ENCODE assay signal across 1 cellular context in the genomic region with DNA sequence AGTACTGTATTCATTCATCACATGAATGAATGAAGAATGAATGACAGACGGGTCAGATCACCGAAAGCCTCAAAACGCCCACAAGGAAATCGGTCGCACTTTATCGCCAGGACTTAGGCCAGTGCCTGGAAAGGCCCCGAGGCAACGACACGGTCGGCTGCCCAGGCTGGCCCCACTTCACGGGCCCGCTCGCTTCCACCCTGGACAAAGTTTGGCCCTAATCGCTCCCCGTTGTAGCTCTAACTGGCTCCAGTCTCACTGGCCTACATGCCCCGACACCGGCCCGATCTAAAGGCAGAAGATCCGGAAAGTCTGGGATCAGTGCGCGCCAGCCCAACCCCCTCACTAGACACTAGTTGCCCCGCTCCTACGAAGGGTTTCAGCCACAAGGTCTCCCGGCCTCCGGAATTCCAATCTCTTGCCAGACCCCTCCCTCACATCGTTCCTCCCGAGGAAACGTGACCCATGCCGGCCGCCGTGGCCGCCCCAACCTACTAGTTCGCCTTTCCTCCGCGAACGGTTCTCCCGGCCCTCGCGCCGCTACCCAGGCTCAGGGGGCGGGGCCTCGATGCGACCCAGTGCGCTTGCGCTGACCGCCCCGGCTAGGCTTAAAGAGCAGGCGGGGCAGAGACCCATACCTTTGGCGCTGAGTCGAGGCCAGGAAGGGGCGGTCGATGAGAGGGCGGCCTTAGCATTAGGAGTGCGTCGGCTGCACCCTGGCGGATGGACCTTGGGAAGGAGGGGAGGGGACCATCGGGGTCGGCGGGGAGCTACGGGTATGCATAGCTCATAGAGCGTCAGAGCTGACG.
A peak's percentile ranks its signal among the peaks of the same experiment; 100 is the strongest.
TF ChIP-seq lines count a peak whose summit lies in the region.

A gene (minus strand): TSS at position 575 of the 809 bp plus-strand sequence. CDS start 3,954 bp downstream, outside the sequence.
A gene (plus strand): TSS at position 637 of the 809 bp plus-strand sequence. CDS start 22,138 bp downstream, outside the sequence.

TF ChIP-seq in HepG2, 621 proteins besides CTCF, POLR2A, EP300 and RAD21 (continued from another document and continues in another):
- TF ChIP-seq ZNF883 (CRISPR knock-in tag; IDR thresholded peaks at IDR 0.05; ENCODE audit: not compliant biosample characterization), result peak; percentile 99
- peak; percentile 99 for TF ChIP-seq ZNF589 (CRISPR knock-in tag; conservative IDR thresholded peaks at IDR 0.05)
- TF ChIP-seq SIX4 (CRISPR knock-in tag; IDR thresholded peaks at IDR 0.05), result peak; percentile 65; the same call in 1 of the 2 replicates
- TF ChIP-seq, protein P1, sequence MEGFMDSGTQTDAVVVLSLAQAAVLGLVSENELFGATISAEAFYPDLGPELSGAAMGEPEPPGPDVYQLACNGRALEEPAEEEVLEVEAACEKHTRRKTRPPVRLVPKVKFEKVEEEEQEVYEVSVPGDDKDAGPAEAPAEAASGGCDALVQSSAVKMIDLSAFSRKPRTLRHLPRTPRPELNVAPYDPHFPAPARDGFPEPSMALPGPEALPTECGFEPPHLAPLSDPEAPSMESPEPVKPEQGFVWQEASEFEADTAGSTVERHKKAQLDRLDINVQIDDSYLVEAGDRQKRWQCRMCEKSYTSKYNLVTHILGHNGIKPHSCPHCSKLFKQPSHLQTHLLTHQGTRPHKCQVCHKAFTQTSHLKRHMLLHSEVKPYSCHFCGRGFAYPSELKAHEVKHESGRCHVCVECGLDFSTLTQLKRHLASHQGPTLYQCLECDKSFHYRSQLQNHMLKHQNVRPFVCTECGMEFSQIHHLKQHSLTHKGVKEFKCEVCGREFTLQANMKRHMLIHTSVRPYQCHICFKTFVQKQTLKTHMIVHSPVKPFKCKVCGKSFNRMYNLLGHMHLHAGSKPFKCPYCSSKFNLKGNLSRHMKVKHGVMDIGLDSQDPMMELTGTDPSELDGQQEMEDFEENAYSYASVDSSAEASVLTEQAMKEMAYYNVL (CRISPR knock-in tag; IDR thresholded peaks at IDR 0.05; ENCODE audit: borderline replicate concordance), result peak; percentile 95
- TF ChIP-seq, protein P2, sequence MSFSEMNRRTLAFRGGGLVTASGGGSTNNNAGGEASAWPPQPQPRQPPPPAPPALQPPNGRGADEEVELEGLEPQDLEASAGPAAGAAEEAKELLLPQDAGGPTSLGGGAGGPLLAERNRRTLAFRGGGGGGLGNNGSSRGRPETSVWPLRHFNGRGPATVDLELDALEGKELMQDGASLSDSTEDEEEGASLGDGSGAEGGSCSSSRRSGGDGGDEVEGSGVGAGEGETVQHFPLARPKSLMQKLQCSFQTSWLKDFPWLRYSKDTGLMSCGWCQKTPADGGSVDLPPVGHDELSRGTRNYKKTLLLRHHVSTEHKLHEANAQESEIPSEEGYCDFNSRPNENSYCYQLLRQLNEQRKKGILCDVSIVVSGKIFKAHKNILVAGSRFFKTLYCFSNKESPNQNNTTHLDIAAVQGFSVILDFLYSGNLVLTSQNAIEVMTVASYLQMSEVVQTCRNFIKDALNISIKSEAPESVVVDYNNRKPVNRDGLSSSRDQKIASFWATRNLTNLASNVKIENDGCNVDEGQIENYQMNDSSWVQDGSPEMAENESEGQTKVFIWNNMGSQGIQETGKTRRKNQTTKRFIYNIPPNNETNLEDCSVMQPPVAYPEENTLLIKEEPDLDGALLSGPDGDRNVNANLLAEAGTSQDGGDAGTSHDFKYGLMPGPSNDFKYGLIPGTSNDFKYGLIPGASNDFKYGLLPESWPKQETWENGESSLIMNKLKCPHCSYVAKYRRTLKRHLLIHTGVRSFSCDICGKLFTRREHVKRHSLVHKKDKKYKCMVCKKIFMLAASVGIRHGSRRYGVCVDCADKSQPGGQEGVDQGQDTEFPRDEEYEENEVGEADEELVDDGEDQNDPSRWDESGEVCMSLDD (CRISPR knock-in tag; IDR thresholded peaks at IDR 0.05; ENCODE audit: borderline replicate concordance), result no peak
- TF ChIP-seq, protein P3, sequence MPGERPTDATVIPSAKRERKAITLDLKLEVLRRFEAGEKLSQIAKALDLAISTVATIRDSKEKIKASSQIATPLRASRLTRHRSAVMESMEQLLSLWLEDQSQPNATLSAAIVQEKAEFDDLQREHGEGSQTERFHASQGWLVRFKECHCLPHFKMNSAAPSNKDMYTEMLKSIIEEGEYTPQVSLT (CRISPR knock-in tag; IDR thresholded peaks at IDR 0.05; ENCODE audit: borderline replicate concordance, low read depth), result 0 out of 2 replicates have a peak, but pooled peaks have one; percentile 37
- TF ChIP-seq ZZZ3 (CRISPR knock-in tag; IDR thresholded peaks at IDR 0.05; ENCODE audit: borderline replicate concordance), result peak; percentile 95
- peak; percentile 98 for TF ChIP-seq SALL2 (CRISPR knock-in tag; IDR thresholded peaks at IDR 0.05)
- peak; percentile 92 for TF ChIP-seq SPEN (CRISPR knock-in tag; IDR thresholded peaks at IDR 0.05; ENCODE audit: low read depth)
- peak; percentile 96 for TF ChIP-seq HNRNPLL (IDR thresholded peaks at IDR 0.05; ENCODE audit: low read depth, low read length, poor library complexity, severe bottlenecking)
- 0 out of 2 replicates have a peak, but pooled peaks have one; percentile 84 for TF ChIP-seq ZSCAN20 (CRISPR knock-in tag; IDR thresholded peaks at IDR 0.05; ENCODE audit: borderline replicate concordance)
- TF ChIP-seq, protein P4, sequence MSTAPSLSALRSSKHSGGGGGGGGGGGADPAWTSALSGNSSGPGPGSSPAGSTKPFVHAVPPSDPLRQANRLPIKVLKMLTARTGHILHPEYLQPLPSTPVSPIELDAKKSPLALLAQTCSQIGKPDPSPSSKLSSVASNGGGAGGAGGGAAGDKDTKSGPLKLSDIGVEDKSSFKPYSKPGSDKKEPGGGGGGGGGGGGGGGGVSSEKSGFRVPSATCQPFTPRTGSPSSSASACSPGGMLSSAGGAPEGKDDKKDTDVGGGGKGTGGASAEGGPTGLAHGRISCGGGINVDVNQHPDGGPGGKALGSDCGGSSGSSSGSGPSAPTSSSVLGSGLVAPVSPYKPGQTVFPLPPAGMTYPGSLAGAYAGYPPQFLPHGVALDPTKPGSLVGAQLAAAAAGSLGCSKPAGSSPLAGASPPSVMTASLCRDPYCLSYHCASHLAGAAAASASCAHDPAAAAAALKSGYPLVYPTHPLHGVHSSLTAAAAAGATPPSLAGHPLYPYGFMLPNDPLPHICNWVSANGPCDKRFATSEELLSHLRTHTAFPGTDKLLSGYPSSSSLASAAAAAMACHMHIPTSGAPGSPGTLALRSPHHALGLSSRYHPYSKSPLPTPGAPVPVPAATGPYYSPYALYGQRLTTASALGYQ (CRISPR knock-in tag; IDR thresholded peaks at IDR 0.05), result 0 out of 2 replicates have a peak, but pooled peaks have one; percentile 62
- TF ChIP-seq ZNF75D (CRISPR knock-in tag; IDR thresholded peaks at IDR 0.05; ENCODE audit: borderline replicate concordance), result no peak
- TF ChIP-seq ZNF274 (CRISPR knock-in tag; IDR thresholded peaks at IDR 0.05), result no peak; the same call in none of the 2 replicates
- TF ChIP-seq, protein P5, sequence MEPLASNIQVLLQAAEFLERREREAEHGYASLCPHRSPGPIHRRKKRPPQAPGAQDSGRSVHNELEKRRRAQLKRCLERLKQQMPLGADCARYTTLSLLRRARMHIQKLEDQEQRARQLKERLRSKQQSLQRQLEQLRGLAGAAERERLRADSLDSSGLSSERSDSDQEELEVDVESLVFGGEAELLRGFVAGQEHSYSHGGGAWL (CRISPR knock-in tag; IDR thresholded peaks at IDR 0.05), result peak; percentile 92
- peak; percentile 98 for TF ChIP-seq RBM39 (IDR thresholded peaks at IDR 0.05; ENCODE audit: low read depth, low read length, poor library complexity, severe bottlenecking)
- TF ChIP-seq, protein P6, sequence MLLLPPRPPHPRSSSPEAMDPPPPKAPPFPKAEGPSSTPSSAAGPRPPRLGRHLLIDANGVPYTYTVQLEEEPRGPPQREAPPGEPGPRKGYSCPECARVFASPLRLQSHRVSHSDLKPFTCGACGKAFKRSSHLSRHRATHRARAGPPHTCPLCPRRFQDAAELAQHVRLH (CRISPR knock-in tag; IDR thresholded peaks at IDR 0.05; ENCODE audit: borderline replicate concordance, low read depth), result peak; percentile 98
- TF ChIP-seq, protein P7, sequence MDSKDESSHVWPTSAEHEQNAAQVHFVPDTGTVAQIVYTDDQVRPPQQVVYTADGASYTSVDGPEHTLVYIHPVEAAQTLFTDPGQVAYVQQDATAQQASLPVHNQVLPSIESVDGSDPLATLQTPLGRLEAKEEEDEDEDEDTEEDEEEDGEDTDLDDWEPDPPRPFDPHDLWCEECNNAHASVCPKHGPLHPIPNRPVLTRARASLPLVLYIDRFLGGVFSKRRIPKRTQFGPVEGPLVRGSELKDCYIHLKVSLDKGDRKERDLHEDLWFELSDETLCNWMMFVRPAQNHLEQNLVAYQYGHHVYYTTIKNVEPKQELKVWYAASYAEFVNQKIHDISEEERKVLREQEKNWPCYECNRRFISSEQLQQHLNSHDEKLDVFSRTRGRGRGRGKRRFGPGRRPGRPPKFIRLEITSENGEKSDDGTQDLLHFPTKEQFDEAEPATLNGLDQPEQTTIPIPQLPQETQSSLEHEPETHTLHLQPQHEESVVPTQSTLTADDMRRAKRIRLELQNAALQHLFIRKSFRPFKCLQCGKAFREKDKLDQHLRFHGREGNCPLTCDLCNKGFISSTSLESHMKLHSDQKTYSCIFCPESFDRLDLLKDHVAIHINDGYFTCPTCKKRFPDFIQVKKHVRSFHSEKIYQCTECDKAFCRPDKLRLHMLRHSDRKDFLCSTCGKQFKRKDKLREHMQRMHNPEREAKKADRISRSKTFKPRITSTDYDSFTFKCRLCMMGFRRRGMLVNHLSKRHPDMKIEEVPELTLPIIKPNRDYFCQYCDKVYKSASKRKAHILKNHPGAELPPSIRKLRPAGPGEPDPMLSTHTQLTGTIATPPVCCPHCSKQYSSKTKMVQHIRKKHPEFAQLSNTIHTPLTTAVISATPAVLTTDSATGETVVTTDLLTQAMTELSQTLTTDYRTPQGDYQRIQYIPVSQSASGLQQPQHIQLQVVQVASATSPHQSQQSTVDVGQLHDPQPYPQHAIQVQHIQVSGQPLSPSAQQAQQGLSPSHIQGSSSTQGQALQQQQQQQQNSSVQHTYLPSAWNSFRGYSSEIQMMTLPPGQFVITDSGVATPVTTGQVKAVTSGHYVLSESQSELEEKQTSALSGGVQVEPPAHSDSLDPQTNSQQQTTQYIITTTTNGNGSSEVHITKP (CRISPR knock-in tag; IDR thresholded peaks at IDR 0.05; ENCODE audit: low read depth), result peak; percentile 82
- TF ChIP-seq, protein P8, sequence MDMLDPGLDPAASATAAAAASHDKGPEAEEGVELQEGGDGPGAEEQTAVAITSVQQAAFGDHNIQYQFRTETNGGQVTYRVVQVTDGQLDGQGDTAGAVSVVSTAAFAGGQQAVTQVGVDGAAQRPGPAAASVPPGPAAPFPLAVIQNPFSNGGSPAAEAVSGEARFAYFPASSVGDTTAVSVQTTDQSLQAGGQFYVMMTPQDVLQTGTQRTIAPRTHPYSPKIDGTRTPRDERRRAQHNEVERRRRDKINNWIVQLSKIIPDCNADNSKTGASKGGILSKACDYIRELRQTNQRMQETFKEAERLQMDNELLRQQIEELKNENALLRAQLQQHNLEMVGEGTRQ (IDR thresholded peaks at IDR 0.05; ENCODE audit: low read depth, low read length), result no peak
- TF ChIP-seq, protein P8 (CRISPR knock-in tag; IDR thresholded peaks at IDR 0.05; ENCODE audit: borderline replicate concordance), result peak; percentile 58; the same call in 1 of the 2 replicates
- peak; percentile 62; the same call in 1 of the 2 replicates for TF ChIP-seq CENPT (CRISPR knock-in tag; IDR thresholded peaks at IDR 0.05; ENCODE audit: low read depth)
- TF ChIP-seq IRF2 (CRISPR knock-in tag; IDR thresholded peaks at IDR 0.05), result peak; percentile 93
- TF ChIP-seq RBM22 (optimal IDR thresholded peaks at IDR 0.05; ENCODE audit: low read length), result peak; percentile 63
- no peak; the same call in 1 of the 2 replicates for TF ChIP-seq ZFP82 (CRISPR knock-in tag; IDR thresholded peaks at IDR 0.05; ENCODE audit: borderline replicate concordance)
- TF ChIP-seq TGIF2 (CRISPR knock-in tag; IDR thresholded peaks at IDR 0.05), result peak; percentile 96
- TF ChIP-seq ZFP37 (CRISPR knock-in tag; IDR thresholded peaks at IDR 0.05; ENCODE audit: borderline replicate concordance), result peak; percentile 48
- TF ChIP-seq, protein P9, sequence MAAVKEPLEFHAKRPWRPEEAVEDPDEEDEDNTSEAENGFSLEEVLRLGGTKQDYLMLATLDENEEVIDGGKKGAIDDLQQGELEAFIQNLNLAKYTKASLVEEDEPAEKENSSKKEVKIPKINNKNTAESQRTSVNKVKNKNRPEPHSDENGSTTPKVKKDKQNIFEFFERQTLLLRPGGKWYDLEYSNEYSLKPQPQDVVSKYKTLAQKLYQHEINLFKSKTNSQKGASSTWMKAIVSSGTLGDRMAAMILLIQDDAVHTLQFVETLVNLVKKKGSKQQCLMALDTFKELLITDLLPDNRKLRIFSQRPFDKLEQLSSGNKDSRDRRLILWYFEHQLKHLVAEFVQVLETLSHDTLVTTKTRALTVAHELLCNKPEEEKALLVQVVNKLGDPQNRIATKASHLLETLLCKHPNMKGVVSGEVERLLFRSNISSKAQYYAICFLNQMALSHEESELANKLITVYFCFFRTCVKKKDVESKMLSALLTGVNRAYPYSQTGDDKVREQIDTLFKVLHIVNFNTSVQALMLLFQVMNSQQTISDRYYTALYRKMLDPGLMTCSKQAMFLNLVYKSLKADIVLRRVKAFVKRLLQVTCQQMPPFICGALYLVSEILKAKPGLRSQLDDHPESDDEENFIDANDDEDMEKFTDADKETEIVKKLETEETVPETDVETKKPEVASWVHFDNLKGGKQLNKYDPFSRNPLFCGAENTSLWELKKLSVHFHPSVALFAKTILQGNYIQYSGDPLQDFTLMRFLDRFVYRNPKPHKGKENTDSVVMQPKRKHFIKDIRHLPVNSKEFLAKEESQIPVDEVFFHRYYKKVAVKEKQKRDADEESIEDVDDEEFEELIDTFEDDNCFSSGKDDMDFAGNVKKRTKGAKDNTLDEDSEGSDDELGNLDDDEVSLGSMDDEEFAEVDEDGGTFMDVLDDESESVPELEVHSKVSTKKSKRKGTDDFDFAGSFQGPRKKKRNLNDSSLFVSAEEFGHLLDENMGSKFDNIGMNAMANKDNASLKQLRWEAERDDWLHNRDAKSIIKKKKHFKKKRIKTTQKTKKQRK (IDR thresholded peaks at IDR 0.05; ENCODE audit: low read length), result no peak
- TF ChIP-seq ZNF619 (CRISPR knock-in tag; IDR thresholded peaks at IDR 0.05), result peak; percentile 99
